Comparison of ENCODE assay signal across 22 cellular contexts in the genomic region with DNA sequence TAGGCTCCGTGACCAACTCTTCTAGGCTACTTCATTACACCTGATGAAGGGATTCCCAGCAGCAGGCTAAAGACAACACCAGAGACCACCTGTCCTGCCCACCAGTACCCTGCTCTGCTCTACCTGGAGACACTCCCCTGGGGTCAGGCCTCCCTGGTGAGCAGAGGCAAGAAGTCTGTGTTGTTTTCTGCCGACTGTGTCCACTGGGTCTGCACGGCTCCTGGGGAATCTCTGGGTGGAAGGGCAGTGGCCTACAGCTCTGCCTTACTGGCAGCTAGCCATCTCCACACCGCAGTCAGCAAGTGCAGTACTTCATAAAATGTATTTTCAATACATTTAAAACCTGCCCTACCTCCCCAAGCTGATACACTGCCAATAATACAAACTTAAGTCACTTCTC.
"Had no signal": no experiment of that assay in that cellular context is flagged by ENCODE, and none has a peak within 500 bp of the region (broad histone marks: within the 10 kb centered on the region; RNA-seq: fewer than 3 reads in every experiment).

No MANE protein-coding gene starts in this region.

- FAIRE-seq: keratinocyte, pancreas had no signal

- H3K9me3 Mint-ChIP-seq: immature natural killer cell, naive B cell, nephron had no signal

- H3K4me3 Mint-ChIP-seq: immature natural killer cell, naive B cell, nephron had no signal

- H3K4me3 ChIP-seq: colonic mucosa, lung, pancreas, psoas muscle, sigmoid colon, skin epidermis, stomach, thoracic aorta, transverse colon had no signal

- DNase-seq: colonic mucosa; dermis blood vessel endothelial cell; foreskin keratinocyte; immature natural killer cell; left ventricle myocardium superior; mesenchymal stem cell; naive B cell; occipital lobe; psoas muscle; retina; sigmoid colon; stimulated activated CD4-positive, alpha-beta T cell treated with anti-CD3 and anti-CD28 coated beads, Interleukin-2, amount 100 ng/mL, for 24 hours; stimulated activated CD4-positive, alpha-beta T cell treated with anti-CD3 and anti-CD28 coated beads, Interleukin-4, amount 100 ng/mL, for 4 hours; stimulated activated naive CD4-positive, alpha-beta T cell; stomach; transverse colon had no signal

- H3K27me3 ChIP-seq: colonic mucosa, foreskin keratinocyte, pancreas, sigmoid colon, stomach, transverse colon had no signal

- H3K4me1 ChIP-seq: colonic mucosa, foreskin keratinocyte had no signal

- H3K27ac ChIP-seq: colonic mucosa, foreskin keratinocyte, pancreas, psoas muscle, sigmoid colon, skin epidermis, stomach, thoracic aorta, transverse colon had no signal

- H3K9me3 ChIP-seq: colonic mucosa, pancreas, psoas muscle, sigmoid colon, stomach, thoracic aorta, transverse colon had no signal

- H3K27ac Mint-ChIP-seq: immature natural killer cell, nephron had no signal

- H3K27me3 Mint-ChIP-seq: naive B cell had no signal

- H3K4me1 Mint-ChIP-seq: nephron had no signal

- ATAC-seq: foreskin keratinocyte, left ventricle myocardium superior, pancreas had no signal
